ENCODE assay signal across 22 cellular contexts in the genomic region with DNA sequence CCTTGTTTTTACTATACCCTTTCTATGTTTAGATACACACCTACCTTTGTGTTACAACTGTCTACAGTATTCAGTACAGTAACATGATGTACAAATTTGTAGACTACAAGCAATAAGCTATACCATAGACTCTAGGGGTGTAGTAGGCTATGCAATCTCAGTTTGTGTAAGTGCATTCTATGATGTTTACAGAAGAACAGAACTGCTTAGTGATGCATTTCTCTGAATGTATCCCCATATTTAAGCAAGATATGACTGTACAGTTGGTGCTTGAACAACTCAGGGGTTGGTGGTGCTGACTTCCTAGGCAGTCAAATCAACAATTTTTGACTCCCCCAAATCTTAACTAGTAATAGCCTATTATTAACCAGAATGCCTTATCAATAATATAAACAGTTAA.
"Had no signal": no experiment of that assay in that cellular context is flagged by ENCODE, and none has a peak within 500 bp of the region (broad histone marks: within the 10 kb centered on the region; RNA-seq: fewer than 3 reads in every experiment).

No MANE protein-coding gene starts in this region.

- H3K4me1 Mint-ChIP-seq: endodermal cell had no signal

- ATAC-seq: effector memory CD8-positive, alpha-beta T cell; esophagus mucosa; foreskin keratinocyte; gastrocnemius medialis; gastroesophageal sphincter; heart left ventricle; heart right ventricle had no signal

- H3K27me3 Mint-ChIP-seq: dendritic cell treated with granulocyte-macrophage colony-stimulating factor and Interleukin-4, amounts not matched to agents 40 ng/mL and 50 ng/mL, for 4 days had no signal

- H3K9me3 Mint-ChIP-seq: dendritic cell treated with granulocyte-macrophage colony-stimulating factor and Interleukin-4, amounts not matched to agents 40 ng/mL and 50 ng/mL, for 4 days; endodermal cell had no signal

- DNase-seq: colonic mucosa; cortex of kidney; dermis blood vessel endothelial cell; dorsolateral prefrontal cortex; effector CD4-positive, alpha-beta T cell; effector CD8-positive, alpha-beta T cell; effector memory CD4-positive, alpha-beta T cell; effector memory CD8-positive, alpha-beta T cell; endodermal cell; erythroblast; esophagus squamous epithelium; foreskin fibroblast; foreskin keratinocyte; foreskin melanocyte; gastrocnemius medialis; glutamatergic neuron; head of caudate nucleus; heart left ventricle; heart right ventricle had no signal

- H3K27ac Mint-ChIP-seq: dendritic cell treated with granulocyte-macrophage colony-stimulating factor and Interleukin-4, amounts not matched to agents 40 ng/mL and 50 ng/mL, for 4 days; effector memory CD8-positive, alpha-beta T cell; endodermal cell had no signal

- H3K4me3 Mint-ChIP-seq: dendritic cell treated with granulocyte-macrophage colony-stimulating factor and Interleukin-4, amounts not matched to agents 40 ng/mL and 50 ng/mL, for 4 days; effector memory CD8-positive, alpha-beta T cell; endodermal cell had no signal
